In genomic region chr3:103203431-103203830, GRCh38 we compare ENCODE assay signal across 22 cellular contexts.
"Had no signal": no experiment of that assay in that cellular context is flagged by ENCODE, and none has a peak within 500 bp of the region (broad histone marks: within the 10 kb centered on the region; RNA-seq: fewer than 3 reads in every experiment).

No MANE protein-coding gene starts in this region.

- H3K27me3 ChIP-seq: esophagus muscularis mucosa, foreskin keratinocyte, gastroesophageal sphincter, heart left ventricle, hepatocyte, left lung had no signal

- ATAC-seq: foreskin keratinocyte, gastroesophageal sphincter, heart left ventricle, left colon, left lung, left ventricle myocardium superior, lower lobe of right lung, mucosa of descending colon had no signal

- H3K36me3 ChIP-seq: esophagus muscularis mucosa, gastroesophageal sphincter, heart left ventricle, left lung, lower lobe of right lung had no signal

- H3K4me1 ChIP-seq: esophagus muscularis mucosa, foreskin keratinocyte, gastroesophageal sphincter, heart left ventricle, left lung, lower lobe of right lung had no signal

- H3K27ac ChIP-seq: coronary artery, dorsolateral prefrontal cortex, esophagus muscularis mucosa, foreskin keratinocyte, gastroesophageal sphincter, heart left ventricle, hepatocyte, left lung, lower lobe of right lung had no signal

- H3K4me3 ChIP-seq: coronary artery, dorsolateral prefrontal cortex, esophagus muscularis mucosa, gastroesophageal sphincter, heart left ventricle, hepatocyte, left lung, lower lobe of right lung, mucosa of descending colon had no signal

- DNase-seq: dermis blood vessel endothelial cell; dorsolateral prefrontal cortex; effector CD4-positive, alpha-beta T cell; effector memory CD4-positive, alpha-beta T cell; foreskin keratinocyte; heart left ventricle; hypothalamus; immature natural killer cell; islet precursor cell; kidney; kidney glomerular epithelial cell; left colon; left lung; left ventricle myocardium superior; lower lobe of right lung; mesenchymal stem cell; mucosa of descending colon; naive B cell had no signal

- H3K9me3 ChIP-seq: esophagus muscularis mucosa, gastroesophageal sphincter, heart left ventricle, left lung, lower lobe of right lung, mucosa of descending colon had no signal
